Comparison of ENCODE assay signal across 8 cellular contexts in the genomic region with DNA sequence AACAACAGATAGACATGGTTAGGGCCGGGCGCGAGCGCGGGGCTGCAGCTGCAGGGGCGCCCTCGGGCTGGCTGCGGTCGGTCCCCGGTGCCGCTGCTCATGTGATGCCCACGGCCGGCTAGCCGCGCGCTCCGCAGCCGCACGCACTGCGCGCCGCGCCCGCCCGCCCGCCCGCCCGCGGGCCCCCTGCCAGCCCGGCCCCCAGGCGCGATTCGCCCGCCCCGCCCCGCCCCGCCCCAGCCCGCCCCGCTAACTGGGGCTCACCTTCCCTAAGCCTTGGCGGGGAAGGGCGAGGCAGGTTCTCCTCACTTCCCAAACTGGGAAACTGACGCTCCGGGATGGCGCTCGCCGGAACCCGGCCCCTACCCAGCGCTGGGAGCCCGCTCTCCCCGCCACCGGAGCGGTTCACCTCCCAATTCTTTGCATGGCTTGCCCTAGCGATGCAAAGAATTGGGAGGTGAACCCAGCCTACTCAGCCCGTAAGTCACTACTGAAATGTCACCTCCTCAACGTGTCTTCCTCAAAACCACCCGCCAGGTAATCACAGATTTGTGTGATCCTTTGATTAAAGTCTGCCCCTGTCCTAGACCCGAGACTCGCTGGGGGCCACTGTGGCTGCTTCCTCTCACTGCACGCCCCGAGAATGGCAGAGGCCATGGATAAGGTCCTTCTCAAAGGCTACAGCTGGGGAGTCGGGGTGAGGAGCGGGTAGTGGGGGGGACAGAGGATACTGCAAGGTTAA.
DNase-seq lines count a peak whose midpoint lies in the region; ATAC-seq, FAIRE-seq and TF ChIP-seq lines count a peak whose summit lies in the region.

No MANE protein-coding gene starts in this region.

- no peaks in the 10 kb centered on the region for H3K79me2 ChIP-seq in HCT116 (ENCODE audit: insufficient read depth, low read length)

- FAIRE-seq in GM12892 (lab: Jason Lieb, UNC) (peak; percentile 24), D721Med (lab: Jason Lieb, UNC) (no peak)

- H3K27ac ChIP-seq in HCT116 (ENCODE audit: low read depth, low read length), result no peak overlapping the region

- H3K4me1 Mint-ChIP-seq in T-helper 1 cell treated with Interleukin-12 subunit alpha and Interleukin-12 subunit beta and Interleukin-4 antibody, amounts not matched to agents 30 μg/mL and 1 μg/mL, for 36 hours (ENCODE audit: low read depth), result peaks cover 33% of the 10 kb centered on the region
- peaks cover 12 to 25% of the 10 kb centered on the region in 2 donors for H3K4me1 Mint-ChIP-seq in natural killer cell

- H3K9ac ChIP-seq in HCT116 (ENCODE audit: low read length), result peak overlapping the region; percentile 51; the same call in 1 of the 2 replicates

- H3K27me3 Mint-ChIP-seq in T-helper 1 cell treated with Interleukin-12 subunit alpha and Interleukin-12 subunit beta and Interleukin-4 antibody, amounts not matched to agents 30 μg/mL and 1 μg/mL, for 36 hours (ENCODE audit: low read depth), result peaks cover 10% of the 10 kb centered on the region
- peaks cover 0 to 15% of the 10 kb centered on the region in 2 donors for H3K27me3 Mint-ChIP-seq in natural killer cell (ENCODE audit: low read depth in 2 of 2)

- TF ChIP-seq RAD21 in HCT116 (IDR thresholded peaks at IDR 0.05; ENCODE audit: low read depth), result no peak

- POLR2A ChIA-PET in HCT116 (lab: Charles Lee), result no interaction called here

- H3K9me3 ChIP-seq in HCT116 (ENCODE audit: control insufficient read depth in 1 of 2, insufficient read depth in 1 of 2, low read depth in 1 of 2, low read length in 2 of 2), result no peaks in the 10 kb centered on the region

- DNase-seq in GM12892 (ENCODE audit: insufficient read length), result peak; percentile 69
- no peak for DNase-seq in HCT116 (ENCODE audit: low read depth, low spot score)
- DNase-seq in choroid plexus epithelial cell (ENCODE audit: low read depth), result no peak
- no peak for DNase-seq in natural killer cell
- no peak for DNase-seq in D721Med (ENCODE audit: insufficient read length, low spot score)
- DNase-seq in glomerular visceral epithelial cell (ENCODE audit: extremely low spot score), result no peak

- H4K20me1 ChIP-seq in HCT116 (ENCODE audit: insufficient read depth), result no peaks in the 10 kb centered on the region

- H3K36me3 ChIP-seq in HCT116 (ENCODE audit: control insufficient read depth in 1 of 2, insufficient read depth in 2 of 2, low read length in 2 of 2), result no peaks in the 10 kb centered on the region

- TF ChIP-seq CTCF in HCT116 (IDR thresholded peaks at IDR 0.05 in 2 of 3, conservative IDR thresholded peaks at IDR 0.05 in 1 of 3; ENCODE audit: borderline replicate concordance in 1 of 3, insufficient read depth in 1 of 3, low read depth in 2 of 3, low read length in 2 of 3), result no peak
- TF ChIP-seq CTCF in choroid plexus epithelial cell (conservative IDR thresholded peaks at IDR 0.05; ENCODE audit: low read depth, low read length), result no peak
- no peak for TF ChIP-seq CTCF in natural killer cell (IDR thresholded peaks at IDR 0.05)
- TF ChIP-seq CTCF in D721Med (IDR thresholded peaks at IDR 0.05; ENCODE audit: insufficient read depth, missing control alignments), result no peak

- H3K9me3 Mint-ChIP-seq in T-helper 1 cell treated with Interleukin-12 subunit alpha and Interleukin-12 subunit beta and Interleukin-4 antibody, amounts not matched to agents 30 μg/mL and 1 μg/mL, for 36 hours, result no peaks in the 10 kb centered on the region
- H3K9me3 Mint-ChIP-seq in natural killer cell, result no peaks in the 10 kb centered on the region

- H3K27me3 ChIP-seq in HCT116 (ENCODE audit: insufficient read depth, low read length), result no peaks in the 10 kb centered on the region; the same call in 1 of the 2 replicates

- H3K9me2 ChIP-seq in HCT116 (ENCODE audit: insufficient read depth), result no peaks in the 10 kb centered on the region

- peaks cover 47 to 62% of the 10 kb centered on the region in 2 experiments for H3K4me1 ChIP-seq in HCT116 (ENCODE audit: control insufficient read depth in 1 of 2, insufficient read depth in 2 of 2, low read length in 2 of 2)

- no peaks in the 10 kb centered on the region for H3K36me3 Mint-ChIP-seq in T-helper 1 cell treated with Interleukin-12 subunit alpha and Interleukin-12 subunit beta and Interleukin-4 antibody, amounts not matched to agents 30 μg/mL and 1 μg/mL, for 36 hours (ENCODE audit: low read depth)
- no peaks in the 10 kb centered on the region for H3K36me3 Mint-ChIP-seq in natural killer cell

- ATAC-seq in HCT116 (peak; percentile 51), natural killer cell (peak; percentile 40 to 66 (median 41)), GM19452 (IDR thresholded peaks at IDR 0.05; ENCODE audit: unreplicated experiment) (no peak)

- RAD21 ChIA-PET in HCT116 (lab: Charles Lee; ENCODE audit: low non-redundant PET in 1 of 2, low total read pairs in 2 of 2, uncharacterized antibody in 2 of 2, unreplicated experiment in 2 of 2), result interaction anchor here in 1 of 2 experiments (0.5 kb wide), 1 partner anchor 563 kb away, joined by 3 read pairs; no protein-coding TSS in a partner anchor

- TF ChIP-seq POLR2A in GM12892 (IDR thresholded peaks at IDR 0.05; ENCODE audit: low read depth, low read length) (no peak), HCT116 (IDR thresholded peaks at IDR 0.05; ENCODE audit: borderline replicate concordance, extremely low read depth, insufficient read depth, insufficient read length) (no peak)

- no TSS peak for BruUV-seq in HCT116 (replicated peaks; lab: Mats Ljungman, UMichigan)

- intact Hi-C loops in HCT116 (cut with micrococcal nuclease), result no loop called here
- intact Hi-C loops in natural killer cell (cut with micrococcal nuclease), result no loop called here

- peak overlapping the region; percentile 95 for H3K4me2 ChIP-seq in HCT116 (ENCODE audit: low read length)

- CTCF ChIA-PET in HCT116 (lab: Charles Lee), result no interaction called here

- H3K27ac Mint-ChIP-seq in T-helper 1 cell treated with Interleukin-12 subunit alpha and Interleukin-12 subunit beta and Interleukin-4 antibody, amounts not matched to agents 30 μg/mL and 1 μg/mL, for 36 hours, result peak overlapping the region; percentile 83
- H3K27ac Mint-ChIP-seq in natural killer cell, result peak overlapping the region in 1 of 2 donors; percentile 80

- H2AFZ ChIP-seq in HCT116 (ENCODE audit: low read depth, low read length, poor library complexity, severe bottlenecking), result no peak overlapping the region

- H3K4me3 Mint-ChIP-seq in T-helper 1 cell treated with Interleukin-12 subunit alpha and Interleukin-12 subunit beta and Interleukin-4 antibody, amounts not matched to agents 30 μg/mL and 1 μg/mL, for 36 hours, result peak overlapping the region; percentile 94
- H3K4me3 Mint-ChIP-seq in natural killer cell, result peak overlapping the region; percentile 91

- H3K4me3 ChIP-seq in HCT116 (replicated peaks in 1 of 2; ENCODE audit: low read depth in 1 of 2, low read length in 2 of 2) (peak overlapping the region; percentile 59 to 67), choroid plexus epithelial cell (ENCODE audit: low read depth, low read length) (peak overlapping the region; percentile 58)

TF ChIP-seq in HCT116, 20 proteins besides CTCF, POLR2A, EP300 and RAD21:
- TF ChIP-seq YY1 (IDR thresholded peaks at IDR 0.05; ENCODE audit: extremely low read depth, insufficient replicate concordance, low read depth, low read length), result no peak
- peak; percentile 44 for TF ChIP-seq POLR2AphosphoS5 (IDR thresholded peaks at IDR 0.05; ENCODE audit: low read depth, low read length)
